1 cellular context compared by ENCODE assay signal in the genomic region with DNA sequence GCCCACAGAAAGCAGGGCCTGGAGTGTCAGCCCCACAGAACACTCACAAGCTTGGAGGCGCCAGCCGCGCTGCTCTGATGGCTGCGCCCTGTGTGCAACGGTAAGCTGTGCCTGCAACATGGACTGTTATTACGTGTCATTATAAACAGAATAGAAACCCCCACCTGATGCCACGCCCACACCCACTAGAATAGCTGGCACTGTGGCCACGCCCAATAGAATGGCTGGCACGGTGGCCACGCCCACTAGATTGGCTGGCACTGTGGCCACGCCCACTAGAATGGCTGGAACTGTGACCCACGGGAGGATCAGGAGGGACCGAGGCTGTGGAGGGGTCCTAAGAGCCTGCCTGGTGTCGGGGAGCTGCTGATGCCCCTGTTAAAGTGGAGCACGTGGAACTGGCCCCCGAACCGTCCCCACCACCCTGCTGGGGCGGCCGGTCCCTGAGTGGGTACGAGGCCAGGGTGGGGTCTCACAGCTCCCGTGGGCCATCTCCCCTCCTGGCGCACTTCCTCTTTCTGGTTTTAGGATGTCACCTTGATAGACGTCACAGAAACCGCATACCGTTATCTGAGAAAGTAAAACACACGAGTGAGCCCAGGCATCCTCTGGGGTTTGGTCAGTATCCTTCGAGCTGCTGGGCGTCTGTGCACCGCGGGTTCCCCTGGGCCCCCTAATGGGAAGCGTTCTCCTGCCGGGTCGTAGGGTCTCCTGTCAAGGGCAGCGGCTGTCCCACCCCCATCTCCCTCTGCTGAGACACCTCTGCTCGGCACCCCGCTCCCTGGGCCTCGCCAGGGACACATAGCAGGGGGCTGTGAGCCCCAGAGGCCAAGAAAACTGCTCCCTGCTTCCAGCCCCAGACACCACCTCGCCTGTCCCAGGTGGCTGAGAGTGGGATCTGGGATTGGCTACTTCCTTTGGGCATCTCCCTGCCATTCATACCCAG.
TF ChIP-seq lines count a peak whose summit lies in the region.

No MANE protein-coding gene starts in this region.

TF ChIP-seq in GM12878, 131 proteins besides CTCF, POLR2A, EP300 and RAD21 (continued from another document):
- TF ChIP-seq, protein P1, sequence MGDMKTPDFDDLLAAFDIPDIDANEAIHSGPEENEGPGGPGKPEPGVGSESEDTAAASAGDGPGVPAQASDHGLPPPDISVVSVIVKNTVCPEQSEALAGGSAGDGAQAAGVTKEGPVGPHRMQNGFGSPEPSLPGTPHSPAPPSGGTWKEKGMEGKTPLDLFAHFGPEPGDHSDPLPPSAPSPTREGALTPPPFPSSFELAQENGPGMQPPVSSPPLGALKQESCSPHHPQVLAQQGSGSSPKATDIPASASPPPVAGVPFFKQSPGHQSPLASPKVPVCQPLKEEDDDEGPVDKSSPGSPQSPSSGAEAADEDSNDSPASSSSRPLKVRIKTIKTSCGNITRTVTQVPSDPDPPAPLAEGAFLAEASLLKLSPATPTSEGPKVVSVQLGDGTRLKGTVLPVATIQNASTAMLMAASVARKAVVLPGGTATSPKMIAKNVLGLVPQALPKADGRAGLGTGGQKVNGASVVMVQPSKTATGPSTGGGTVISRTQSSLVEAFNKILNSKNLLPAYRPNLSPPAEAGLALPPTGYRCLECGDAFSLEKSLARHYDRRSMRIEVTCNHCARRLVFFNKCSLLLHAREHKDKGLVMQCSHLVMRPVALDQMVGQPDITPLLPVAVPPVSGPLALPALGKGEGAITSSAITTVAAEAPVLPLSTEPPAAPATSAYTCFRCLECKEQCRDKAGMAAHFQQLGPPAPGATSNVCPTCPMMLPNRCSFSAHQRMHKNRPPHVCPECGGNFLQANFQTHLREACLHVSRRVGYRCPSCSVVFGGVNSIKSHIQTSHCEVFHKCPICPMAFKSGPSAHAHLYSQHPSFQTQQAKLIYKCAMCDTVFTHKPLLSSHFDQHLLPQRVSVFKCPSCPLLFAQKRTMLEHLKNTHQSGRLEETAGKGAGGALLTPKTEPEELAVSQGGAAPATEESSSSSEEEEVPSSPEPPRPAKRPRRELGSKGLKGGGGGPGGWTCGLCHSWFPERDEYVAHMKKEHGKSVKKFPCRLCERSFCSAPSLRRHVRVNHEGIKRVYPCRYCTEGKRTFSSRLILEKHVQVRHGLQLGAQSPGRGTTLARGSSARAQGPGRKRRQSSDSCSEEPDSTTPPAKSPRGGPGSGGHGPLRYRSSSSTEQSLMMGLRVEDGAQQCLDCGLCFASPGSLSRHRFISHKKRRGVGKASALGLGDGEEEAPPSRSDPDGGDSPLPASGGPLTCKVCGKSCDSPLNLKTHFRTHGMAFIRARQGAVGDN (IDR thresholded peaks at IDR 0.05) = peak; percentile 66
- no peak for TF ChIP-seq RB1 (IDR thresholded peaks at IDR 0.05; ENCODE audit: borderline replicate concordance)
- peak; percentile 81 for TF ChIP-seq ATF7 (IDR thresholded peaks at IDR 0.05; ENCODE audit: low read depth)
- TF ChIP-seq NFYA (IDR thresholded peaks at IDR 0.05; ENCODE audit: borderline replicate concordance, low read depth, low read length) = no peak
- peak; percentile 100 for TF ChIP-seq SPI1 (IDR thresholded peaks at IDR 0.05; ENCODE audit: borderline replicate concordance, insufficient read depth, low read depth, low read length)
- peak; percentile 80 for TF ChIP-seq PAX5 (IDR thresholded peaks at IDR 0.05; ENCODE audit: borderline replicate concordance, low read depth, low read length)
- TF ChIP-seq JUNB (IDR thresholded peaks at IDR 0.05) = peak; percentile 63
- TF ChIP-seq MEF2B (IDR thresholded peaks at IDR 0.05; ENCODE audit: partially characterized antibody, poor library complexity, severe bottlenecking) = peak; percentile 94
TF ChIP-seq in GM12878: peak in this region for 59.
